Comparison of ENCODE assay signal across 9 cellular contexts in the genomic region with DNA sequence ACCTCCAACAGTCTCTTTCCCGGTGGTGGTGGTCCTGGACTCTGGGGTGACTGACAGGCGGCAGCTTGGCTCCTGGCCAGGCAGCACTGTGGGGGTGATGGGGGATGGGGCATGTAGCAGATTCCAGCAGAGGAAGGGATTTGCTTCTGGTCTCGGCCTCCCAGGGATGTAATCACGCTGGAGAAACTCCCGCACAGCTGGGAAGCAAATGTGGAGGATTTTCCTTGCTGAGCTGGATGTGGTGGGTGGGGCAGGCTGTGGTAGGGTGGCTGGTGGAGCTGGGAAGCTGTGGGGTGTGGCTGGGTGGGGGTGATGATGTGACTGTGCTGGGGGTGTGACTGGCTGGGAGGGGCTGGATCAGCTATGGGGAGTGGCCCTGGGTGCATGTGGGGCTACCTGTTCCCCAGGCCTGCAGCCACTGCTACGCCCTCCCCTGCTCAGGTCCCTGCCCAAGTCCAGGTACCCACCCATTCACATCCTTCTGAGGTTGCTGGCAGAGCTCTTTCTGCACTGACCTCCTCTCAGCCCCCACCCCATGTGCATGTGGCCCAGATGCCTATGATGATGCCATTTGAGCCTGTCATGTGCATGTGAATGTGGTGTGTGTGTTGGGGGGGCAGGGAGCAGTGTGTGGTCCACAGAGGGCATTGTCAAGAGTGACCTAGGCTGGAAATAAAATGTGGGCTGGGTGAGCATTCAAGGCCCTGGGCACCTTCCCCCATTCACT. TPM values are rescaled to one million over a fixed set of nuclear protein-coding genes. Genes with fewer than 3 reads are reported as not detected.
DNase-seq lines count a peak whose midpoint lies in the region; ATAC-seq, FAIRE-seq and TF ChIP-seq lines count a peak whose summit lies in the region.
"Had no signal": no experiment of that assay in that cellular context is flagged by ENCODE, and none has a peak within 500 bp of the region (broad histone marks: within the 10 kb centered on the region; RNA-seq: fewer than 3 reads in every experiment).

No MANE protein-coding gene starts in this region.

- TF ChIP-seq POLR2A in breast epithelium (IDR thresholded peaks at IDR 0.05) (no peak), stomach (IDR thresholded peaks at IDR 0.05) (no peak)

- H3K9me3 ChIP-seq in breast epithelium (no peaks in the 10 kb centered on the region), keratinocyte (ENCODE audit: control insufficient read depth, low read depth, low read length) (no peaks in the 10 kb centered on the region), stomach (no peaks in the 10 kb centered on the region)

- H3K27ac ChIP-seq in breast epithelium (peak overlapping the region; percentile 96 to 99), keratinocyte (ENCODE audit: control insufficient read depth, insufficient read depth, low read length) (peak overlapping the region; percentile 45), stomach (peak overlapping the region; percentile 78 to 87 (median 82))

- TF ChIP-seq CTCF in breast epithelium (IDR thresholded peaks at IDR 0.05): no peak
- no peak for TF ChIP-seq CTCF in keratinocyte (optimal IDR thresholded peaks at IDR 0.05 in 1 of 3, IDR thresholded peaks at IDR 0.05 in 1 of 3, conservative IDR thresholded peaks at IDR 0.05 in 1 of 3; ENCODE audit: extremely low read depth in 1 of 3, insufficient read depth in 2 of 3, low read length in 3 of 3)
- no peak for TF ChIP-seq CTCF in stomach (IDR thresholded peaks at IDR 0.05)

- peak; percentile 69 for DNase-seq in HS-5 (ENCODE audit: low read depth)
- DNase-seq in breast epithelium (ENCODE audit: low spot score in 2 of 2): no peak
- DNase-seq in keratinocyte (ENCODE audit: low read depth, low spot score): no peak
- DNase-seq in stomach: peak; percentile 69
- no peak for DNase-seq in NCI-H2171 treated with DMSO at 0.1 percent for 48 hours (lab: John Stamatoyannopoulos, UW)
- DNase-seq in stimulated activated CD4-positive, alpha-beta T cell treated with anti-CD3 and anti-CD28 coated beads, Interleukin-2, amount 100 ng/mL, for 24 hours: no peak
- no peak for DNase-seq in activated T-cell treated with anti-CD3 and anti-CD28 coated beads, Interleukin-2, amount 50 U/mL, for 72 hours
- DNase-seq: naive B cell had no signal

- H3K36me3 ChIP-seq in breast epithelium (no peaks in the 10 kb centered on the region), keratinocyte (ENCODE audit: control insufficient read depth in 2 of 2, extremely low read depth in 1 of 2, insufficient read depth in 2 of 2, low read length in 2 of 2) (peaks cover 5% of the 10 kb centered on the region in 2 experiments), stomach (no peaks in the 10 kb centered on the region)

- no peak overlapping the region for H3K27ac Mint-ChIP-seq in activated T-cell treated with anti-CD3 and anti-CD28 coated beads, Interleukin-2, amount 50 U/mL, for 72 hours

- WGBS in stomach, 5 donors: 18 to 35% (median 27%) methylated on average over 6 of the region's 6 CpGs

- H3K4me1 ChIP-seq in breast epithelium (peaks cover 27 to 47% of the 10 kb centered on the region in 2 donors), keratinocyte (ENCODE audit: control insufficient read depth, extremely low read depth, insufficient read depth, low read length) (peaks cover 61% of the 10 kb centered on the region), stomach (peaks cover 89 to 100% (median 98%) of the 10 kb centered on the region in 4 donors)

- H3K27me3 Mint-ChIP-seq in activated T-cell treated with anti-CD3 and anti-CD28 coated beads, Interleukin-2, amount 50 U/mL, for 72 hours (ENCODE audit: low read depth): no peaks in the 10 kb centered on the region
- H3K27me3 Mint-ChIP-seq: naive B cell had no signal

- no peak for TF ChIP-seq EP300 in stomach (IDR thresholded peaks at IDR 0.05)

- H3K27me3 ChIP-seq in breast epithelium (no peaks in the 10 kb centered on the region), keratinocyte (ENCODE audit: control insufficient read depth, extremely low read depth, insufficient read depth, low read length) (no peaks in the 10 kb centered on the region), stomach (no peaks in the 10 kb centered on the region)

- H4K20me1 ChIP-seq in keratinocyte (ENCODE audit: control insufficient read depth, extremely low read depth, insufficient read depth, low read length): peaks cover 16% of the 10 kb centered on the region

- dilution Hi-C loops in keratinocyte (cut with MboI; ENCODE audit: extremely low pct_ligation_motif_present, low sequenced_read_pairs): no loop called here

- ATAC-seq in HG03354 (IDR thresholded peaks at IDR 0.05; ENCODE audit: poor library complexity, severe bottlenecking, unreplicated experiment): no peak
- no peak for ATAC-seq in activated T-cell treated with anti-CD3 and anti-CD28 coated beads, Interleukin-2, amount 50 U/mL, for 72 hours (replicated peaks in 1 of 2)

- no peaks in the 10 kb centered on the region for H3K36me3 Mint-ChIP-seq in activated T-cell treated with anti-CD3 and anti-CD28 coated beads, Interleukin-2, amount 50 U/mL, for 72 hours (ENCODE audit: insufficient read depth in 2 of 2)
- H3K36me3 Mint-ChIP-seq: naive B cell had no signal

- H3K9me1 ChIP-seq in keratinocyte (ENCODE audit: control insufficient read depth, extremely low read depth, insufficient read depth, low read length): peaks cover 14% of the 10 kb centered on the region

- no peaks in the 10 kb centered on the region for H3K4me1 Mint-ChIP-seq in activated T-cell treated with anti-CD3 and anti-CD28 coated beads, Interleukin-2, amount 50 U/mL, for 72 hours (ENCODE audit: low read depth)

- H3K79me2 ChIP-seq in keratinocyte (ENCODE audit: control insufficient read depth, insufficient read depth, low read length): peaks cover 82% of the 10 kb centered on the region

- FAIRE-seq in keratinocyte (lab: Jason Lieb, UNC): no peak

- no peak overlapping the region for H3K4me3 Mint-ChIP-seq in activated T-cell treated with anti-CD3 and anti-CD28 coated beads, Interleukin-2, amount 50 U/mL, for 72 hours

- H3K4me2 ChIP-seq in keratinocyte (ENCODE audit: control insufficient read depth, extremely low read depth, insufficient read depth, low read depth, low read length): peak overlapping the region; percentile 63

- intact Hi-C loops in breast epithelium (cut with DNase I; ENCODE audit: low total_unique reads) (no loop called here), stomach (cut with DNase I; ENCODE audit: low total_unique reads) (no loop called here)

- peak overlapping the region; percentile 39 for H3K9ac ChIP-seq in keratinocyte (ENCODE audit: control insufficient read depth, extremely low read depth, insufficient read depth, low read length)

- H3K4me3 ChIP-seq in breast epithelium: no peak overlapping the region
- H3K4me3 ChIP-seq in keratinocyte (ENCODE audit: control insufficient read depth in 2 of 3, extremely low read depth in 1 of 3, insufficient read depth in 2 of 3, low read depth in 1 of 3, low read length in 3 of 3): no peak overlapping the region
- H3K4me3 ChIP-seq in stomach: no peak overlapping the region

- H2AFZ ChIP-seq in keratinocyte (ENCODE audit: control insufficient read depth, low read length): no peak overlapping the region

- H3K9me3 Mint-ChIP-seq in activated T-cell treated with anti-CD3 and anti-CD28 coated beads, Interleukin-2, amount 50 U/mL, for 72 hours: no peaks in the 10 kb centered on the region
- H3K9me3 Mint-ChIP-seq: naive B cell had no signal

RNA-seq across cellular contexts. Expression of a gene that starts 3.9 kb away (rescaled TPM):
- total RNA-seq in breast epithelium: 10 to 100 TPM; 46.7 to 92.3 (median 74.1) TPM
- polyA plus RNA-seq in keratinocyte: 24.9 to 43.5 TPM (median 36.2 TPM) in 3 replicates
- 8.3 TPM for polyA plus RNA-seq in keratinocyte (2011; ENCODE audit: low read depth)
- 31.9 and 37.2 TPM in 2 replicates for polyA plus RNA-seq in keratinocyte (2011; cell fraction: cytosol; rRNA removed)
- polyA plus RNA-seq in keratinocyte (2011; cell fraction: nucleus; rRNA removed): 106 and 123 TPM in 2 replicates
- 21.8 and 60.7 TPM in 2 replicates for polyA plus RNA-seq in keratinocyte (2012; ENCODE audit: low replicate concordance)
- polyA minus RNA-seq in keratinocyte: 60.2 to 180 TPM (median 69.9 TPM) in 3 replicates
- polyA minus RNA-seq in keratinocyte (2011; cell fraction: cytosol; rRNA and poly(A)+ RNA removed): 62.7 TPM
- polyA minus RNA-seq in keratinocyte (2011; cell fraction: nucleus; rRNA and poly(A)+ RNA removed): 122 and 151 TPM in 2 replicates
- total RNA-seq in stomach: 10 to 100 TPM; 14.2 to 32.9 (median 21.6) TPM
- polyA plus RNA-seq in stomach: 10 to 100 TPM in 1 of 3 donors, 1 to 10 TPM in 2; 6.4 to 15.3 (median 7.2) TPM
- total RNA-seq in activated T-cell treated with anti-CD3 and anti-CD28 coated beads, Interleukin-2, amount 50 U/mL, for 72 hours: 1 to 10 TPM; 3.4 to 3.5 TPM

Comparison
In these comparisons a context has a peak if more than half of its experiments do, and no peak if none do; other contexts are left out.
1. DNase-seq: peak in HS-5 (single experiment) and stomach (single experiment); none in breast epithelium (0 of 2), keratinocyte (single experiment), NCI-H2171 treated with DMSO at 0.1 percent for 48 hours (single experiment), stimulated activated CD4-positive, alpha-beta T cell treated with anti-CD3 and anti-CD28 coated beads, Interleukin-2, amount 100 ng/mL, for 24 hours (0 of 2) and activated T-cell treated with anti-CD3 and anti-CD28 coated beads, Interleukin-2, amount 50 U/mL, for 72 hours (0 of 2).
2. H3K27ac ChIP-seq: peak in every context shown above with its lines; median percentile 98 in breast epithelium; 82 in stomach; 45 in keratinocyte.